ENCODE assay signal across 19 cellular contexts in the genomic region with DNA sequence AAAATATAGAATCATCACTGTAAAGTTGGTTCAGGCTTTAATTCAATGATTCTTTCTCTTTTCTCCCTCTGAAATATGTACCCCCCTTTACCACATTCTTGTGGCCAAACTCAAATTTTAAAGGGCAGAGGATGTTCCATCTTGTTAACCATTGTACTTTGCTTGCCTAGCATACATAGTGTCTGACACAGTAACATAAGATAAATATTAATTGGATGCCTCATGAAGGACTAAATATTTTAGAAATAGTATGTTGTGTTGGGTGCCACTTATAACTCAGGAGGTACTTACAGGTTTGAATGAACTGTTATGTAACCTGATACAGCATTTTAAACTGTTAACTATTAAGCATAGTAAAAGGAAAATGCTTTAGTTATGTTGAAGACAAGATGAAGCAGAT.
DNase-seq lines count a peak whose midpoint lies in the region; ATAC-seq and TF ChIP-seq lines count a peak whose summit lies in the region.
"Had no signal": no experiment of that assay in that cellular context is flagged by ENCODE, and none has a peak within 500 bp of the region (broad histone marks: within the 10 kb centered on the region; RNA-seq: fewer than 3 reads in every experiment).

No MANE protein-coding gene starts in this region.

- no peak overlapping the region for H3K4me3 Mint-ChIP-seq in activated naive CD4-positive, alpha-beta T cell treated with anti-CD3 and anti-CD28 coated beads, Interleukin-2, amount 10 ng/mL, durations not matched to agents 7 days and 5 days
- H3K4me3 Mint-ChIP-seq: activated CD4-positive, alpha-beta T cell treated with anti-CD3 and anti-CD28 coated beads for 36 hours; activated naive CD8-positive, alpha-beta T cell treated with anti-CD3 and anti-CD28 coated beads, Interleukin-2, amount 10 ng/mL, durations not matched to agents 7 days and 5 days; IgD-negative memory B cell; memory B cell; T-cell had no signal

- ATAC-seq in RWPE2 (ENCODE audit: low read depth) (peak; percentile 48), upper lobe of right lung (peak; percentile 44), HG03342 (IDR thresholded peaks at IDR 0.05; ENCODE audit: unreplicated experiment) (no peak), GM21515 (IDR thresholded peaks at IDR 0.05; ENCODE audit: unreplicated experiment) (no peak)
- ATAC-seq: activated CD4-positive, alpha-beta T cell treated with anti-CD3 and anti-CD28 coated beads for 36 hours; stimulated activated naive CD8-positive, alpha-beta T cell treated with anti-CD3 and anti-CD28 coated beads, Interleukin-15, Interleukin-2, amounts not matched to agents 100 U/mL and 50 U/mL, for 24 hours; T-cell had no signal

- H3K27ac ChIP-seq in RWPE2 (ENCODE audit: poor library complexity, severe bottlenecking) (peak overlapping the region; percentile 76), upper lobe of right lung (no peak overlapping the region), prostate gland (no peak overlapping the region)
- H3K27ac ChIP-seq: vagina had no signal

- H3K4me1 ChIP-seq in RWPE2 (ENCODE audit: insufficient read depth, poor library complexity, severe bottlenecking) (peaks cover 51% of the 10 kb centered on the region), upper lobe of right lung (peaks cover 43% of the 10 kb centered on the region), prostate gland (replicated peaks) (no peaks in the 10 kb centered on the region)

- H3K27ac Mint-ChIP-seq in activated naive CD4-positive, alpha-beta T cell treated with anti-CD3 and anti-CD28 coated beads, Interleukin-2, amount 10 ng/mL, durations not matched to agents 7 days and 5 days, result peak overlapping the region; percentile 46
- H3K27ac Mint-ChIP-seq: activated CD4-positive, alpha-beta T cell treated with anti-CD3 and anti-CD28 coated beads for 36 hours; activated naive CD8-positive, alpha-beta T cell treated with anti-CD3 and anti-CD28 coated beads, Interleukin-2, amount 10 ng/mL, durations not matched to agents 7 days and 5 days; IgD-negative memory B cell; memory B cell; T-cell had no signal

- H3K36me3 ChIP-seq in RWPE2 (ENCODE audit: low read depth) (no peaks in the 10 kb centered on the region), upper lobe of right lung (no peaks in the 10 kb centered on the region), prostate gland (no peaks in the 10 kb centered on the region)
- H3K36me3 ChIP-seq: vagina had no signal

- no peak for TF ChIP-seq POLR2A in prostate gland (IDR thresholded peaks at IDR 0.05)

- H3K4me3 ChIP-seq in RWPE2 (ENCODE audit: severe bottlenecking), result no peak overlapping the region
- no peak overlapping the region for H3K4me3 ChIP-seq in upper lobe of right lung
- no peak overlapping the region for H3K4me3 ChIP-seq in prostate gland
- H3K4me3 ChIP-seq: smooth muscle cell, vagina had no signal

- no peaks in the 10 kb centered on the region for H3K27me3 Mint-ChIP-seq in activated naive CD4-positive, alpha-beta T cell treated with anti-CD3 and anti-CD28 coated beads, Interleukin-2, amount 10 ng/mL, durations not matched to agents 7 days and 5 days
- H3K27me3 Mint-ChIP-seq: activated CD4-positive, alpha-beta T cell treated with anti-CD3 and anti-CD28 coated beads for 36 hours; activated naive CD8-positive, alpha-beta T cell treated with anti-CD3 and anti-CD28 coated beads, Interleukin-2, amount 10 ng/mL, durations not matched to agents 7 days and 5 days; IgD-negative memory B cell; memory B cell; T-cell had no signal

- no peak for DNase-seq in activated naive CD4-positive, alpha-beta T cell treated with anti-CD3 and anti-CD28 coated beads, Interleukin-2, amount 10 ng/mL, durations not matched to agents 7 days and 5 days
- no peak for DNase-seq in activated naive CD4-positive, alpha-beta T cell treated with anti-CD3 and anti-CD28 coated beads, Interleukin-2, amount 50 U/mL, for 16 hours
- DNase-seq in RWPE2 (ENCODE audit: low spot score) (no peak), fibroblast of peridontal ligament (ENCODE audit: extremely low read depth) (peak; percentile 56), upper lobe of right lung (no peak), prostate gland (ENCODE audit: low spot score) (no peak)
- DNase-seq: activated CD4-positive, alpha-beta T cell treated with anti-CD3 and anti-CD28 coated beads for 36 hours; activated naive CD8-positive, alpha-beta T cell treated with anti-CD3 and anti-CD28 coated beads, Interleukin-2, amount 10 ng/mL, durations not matched to agents 7 days and 5 days; COR-L47; NCI-H1048; NCI-H2171 treated with DMSO at 0.1 percent for 48 hours; stimulated activated naive CD8-positive, alpha-beta T cell treated with anti-CD3 and anti-CD28 coated beads, Interleukin-15, Interleukin-2, amounts not matched to agents 100 U/mL and 50 U/mL, for 24 hours; T-cell had no signal

- peaks cover 6% of the 10 kb centered on the region for H3K4me1 Mint-ChIP-seq in activated naive CD4-positive, alpha-beta T cell treated with anti-CD3 and anti-CD28 coated beads, Interleukin-2, amount 10 ng/mL, durations not matched to agents 7 days and 5 days

- H3K27me3 ChIP-seq in RWPE2 (ENCODE audit: insufficient read depth, poor library complexity, severe bottlenecking), result no peaks in the 10 kb centered on the region
- H3K27me3 ChIP-seq in upper lobe of right lung, result no peaks in the 10 kb centered on the region
- no peaks in the 10 kb centered on the region for H3K27me3 ChIP-seq in prostate gland (replicated peaks; ENCODE audit: insufficient read depth)
- H3K27me3 ChIP-seq: vagina had no signal

- CTCF ChIA-PET in activated naive CD4-positive, alpha-beta T cell treated with anti-CD3 and anti-CD28 coated beads, Interleukin-2, amount 10 ng/mL, durations not matched to agents 7 days and 5 days (lab: Charles Lee), result interaction anchor here (1.0 kb wide), 1 partner anchor 211 kb away, joined by 3 read pairs; no protein-coding TSS in a partner anchor

- intact Hi-C loops in upper lobe of right lung (cut with DNase I) (no loop called here), prostate gland (cut with DNase I) (loop anchor here (10.0 kb wide), 1 partner anchor 73 kb away; a partner anchor contains a TSS)

- TF ChIP-seq CTCF in RWPE2 (IDR thresholded peaks at IDR 0.05; ENCODE audit: poor library complexity, severe bottlenecking) (no peak), upper lobe of right lung (IDR thresholded peaks at IDR 0.05) (no peak), prostate gland (IDR thresholded peaks at IDR 0.05) (no peak)

- H3K9me3 Mint-ChIP-seq in activated naive CD4-positive, alpha-beta T cell treated with anti-CD3 and anti-CD28 coated beads, Interleukin-2, amount 10 ng/mL, durations not matched to agents 7 days and 5 days, result no peaks in the 10 kb centered on the region
- H3K9me3 Mint-ChIP-seq: activated naive CD8-positive, alpha-beta T cell treated with anti-CD3 and anti-CD28 coated beads, Interleukin-2, amount 10 ng/mL, durations not matched to agents 7 days and 5 days; IgD-negative memory B cell; memory B cell; T-cell had no signal

- no peaks in the 10 kb centered on the region for H3K9me3 ChIP-seq in RWPE2 (ENCODE audit: severe bottlenecking)
- no peaks in the 10 kb centered on the region for H3K9me3 ChIP-seq in upper lobe of right lung
- H3K9me3 ChIP-seq in prostate gland, result no peaks in the 10 kb centered on the region
- H3K9me3 ChIP-seq: vagina had no signal

- peaks cover 2% of the 10 kb centered on the region for H3K36me3 Mint-ChIP-seq in activated naive CD4-positive, alpha-beta T cell treated with anti-CD3 and anti-CD28 coated beads, Interleukin-2, amount 10 ng/mL, durations not matched to agents 7 days and 5 days
- H3K36me3 Mint-ChIP-seq: activated naive CD8-positive, alpha-beta T cell treated with anti-CD3 and anti-CD28 coated beads, Interleukin-2, amount 10 ng/mL, durations not matched to agents 7 days and 5 days; memory B cell; T-cell had no signal

Comparison
In these comparisons a context has a peak if more than half of its experiments do, and no peak if none do; other contexts are left out.
1. ATAC-seq: peak in RWPE2 (single experiment) and upper lobe of right lung (single experiment); none in HG03342 (single experiment) and GM21515 (single experiment).